In the genomic region with DNA sequence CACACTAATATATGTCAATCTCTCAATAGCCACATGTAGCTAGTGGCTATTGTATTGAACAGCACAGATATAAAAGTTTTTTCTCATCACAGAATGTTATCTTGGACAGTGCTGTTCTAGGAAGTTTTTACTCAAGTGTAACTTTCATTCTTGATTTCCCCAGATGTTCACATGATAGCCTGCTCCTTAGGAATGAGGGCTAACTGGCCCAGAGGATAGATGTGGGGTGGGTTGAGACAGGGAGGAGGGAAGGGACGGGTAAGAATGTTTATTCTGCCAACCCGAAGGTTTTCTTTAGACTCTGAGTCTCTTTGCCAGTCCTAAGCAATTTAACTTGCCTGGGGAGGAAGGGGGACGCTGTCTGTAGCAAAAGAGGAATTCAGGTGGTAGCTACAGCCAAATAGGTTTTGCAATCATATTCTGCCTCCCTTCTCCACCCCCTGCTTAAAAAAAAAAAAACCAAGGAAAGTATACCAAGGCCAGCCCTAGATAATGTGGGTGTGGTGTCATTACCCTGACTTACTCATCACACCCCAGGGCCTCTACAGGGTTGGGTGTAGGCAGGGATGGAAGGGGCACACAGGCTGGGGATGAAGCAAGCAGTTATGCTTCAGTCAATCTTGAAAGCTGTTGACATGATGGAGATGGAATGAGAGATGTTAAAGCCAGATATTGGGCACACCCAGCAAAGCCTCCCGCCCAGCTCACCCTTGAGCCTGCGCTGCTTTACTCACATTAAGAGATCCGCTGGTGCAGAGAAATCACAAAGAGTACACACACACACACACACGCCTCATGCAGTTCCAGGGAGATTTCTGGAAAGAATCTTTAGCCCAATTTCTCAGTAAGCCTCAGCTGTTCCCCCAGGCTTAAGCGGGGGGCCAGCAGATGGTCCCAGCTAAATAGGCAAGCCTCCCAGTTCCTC, we compare ENCODE assay signal across 8 cellular contexts. TPM values are rescaled to one million over a fixed set of nuclear protein-coding genes. Genes with fewer than 3 reads are reported as not detected.
DNase-seq lines count a peak whose midpoint lies in the region; ATAC-seq and TF ChIP-seq lines count a peak whose summit lies in the region.

No MANE protein-coding gene starts in this region.

- no peak overlapping the region for H3K4me3 Mint-ChIP-seq in naive thymus-derived CD4-positive, alpha-beta T cell

- H3K36me3 Mint-ChIP-seq in naive thymus-derived CD4-positive, alpha-beta T cell: no peaks in the 10 kb centered on the region

- DNase-seq in HCT116 (ENCODE audit: low read depth, low spot score) (peak; percentile 18), RKO (ENCODE audit: low spot score) (peak; percentile 2), fibroblast of peridontal ligament (ENCODE audit: extremely low read depth) (peak; percentile 87), sigmoid colon (no peak), T-helper 1 cell (no peak)
- DNase-seq in stimulated activated CD4-positive, alpha-beta T cell treated with anti-CD3 and anti-CD28 coated beads, Interleukin-4, amount 100 ng/mL, for 1 hour: no peak
- no peak for DNase-seq in naive thymus-derived CD4-positive, alpha-beta T cell

- H3K27ac Mint-ChIP-seq in naive thymus-derived CD4-positive, alpha-beta T cell: no peak overlapping the region

- CTCF ChIA-PET in HCT116 (lab: Charles Lee): no interaction called here
- CTCF ChIA-PET in naive thymus-derived CD4-positive, alpha-beta T cell (lab: Charles Lee): no interaction called here

- no peaks in the 10 kb centered on the region for H3K36me3 ChIP-seq in HCT116 (ENCODE audit: control insufficient read depth in 1 of 2, insufficient read depth in 2 of 2, low read length in 2 of 2)
- no peaks in the 10 kb centered on the region for H3K36me3 ChIP-seq in sigmoid colon
- H3K36me3 ChIP-seq in naive thymus-derived CD4-positive, alpha-beta T cell (ENCODE audit: control insufficient read depth in 2 of 3, insufficient read depth in 3 of 3, low read length in 3 of 3): no peaks in the 10 kb centered on the region

- no peak for TF ChIP-seq EP300 in sigmoid colon (IDR thresholded peaks at IDR 0.05)

- ATAC-seq in HCT116 (peak; percentile 90), HG03460 (IDR thresholded peaks at IDR 0.05; ENCODE audit: unreplicated experiment) (no peak)
- no peak for ATAC-seq in naive thymus-derived CD4-positive, alpha-beta T cell

- no peak for TF ChIP-seq CTCF in HCT116 (IDR thresholded peaks at IDR 0.05 in 2 of 3, conservative IDR thresholded peaks at IDR 0.05 in 1 of 3; ENCODE audit: borderline replicate concordance in 1 of 3, insufficient read depth in 1 of 3, low read depth in 2 of 3, low read length in 2 of 3)
- no peak for TF ChIP-seq CTCF in sigmoid colon (IDR thresholded peaks at IDR 0.05)

- POLR2A ChIA-PET in HCT116 (lab: Charles Lee): no interaction called here
- POLR2A ChIA-PET in naive thymus-derived CD4-positive, alpha-beta T cell (lab: Charles Lee): no interaction called here

- RAD21 ChIA-PET in HCT116 (lab: Charles Lee; ENCODE audit: low non-redundant PET in 1 of 2, low total read pairs in 2 of 2, uncharacterized antibody in 2 of 2, unreplicated experiment in 2 of 2): no interaction called here

- no peak overlapping the region for H2AFZ ChIP-seq in HCT116 (ENCODE audit: low read depth, low read length, poor library complexity, severe bottlenecking)

- H3K9me3 ChIP-seq in HCT116 (ENCODE audit: control insufficient read depth in 1 of 2, insufficient read depth in 1 of 2, low read depth in 1 of 2, low read length in 2 of 2) (no peaks in the 10 kb centered on the region), sigmoid colon (no peaks in the 10 kb centered on the region)
- H3K9me3 ChIP-seq in naive thymus-derived CD4-positive, alpha-beta T cell (ENCODE audit: control insufficient read depth in 2 of 3, low read length in 3 of 3): no peaks in the 10 kb centered on the region

- H3K4me2 ChIP-seq in HCT116 (ENCODE audit: low read length): peak overlapping the region; percentile 50

- no peak for TF ChIP-seq POLR2A in HCT116 (IDR thresholded peaks at IDR 0.05; ENCODE audit: borderline replicate concordance, extremely low read depth, insufficient read depth, insufficient read length)
- no peak for TF ChIP-seq POLR2A in sigmoid colon (IDR thresholded peaks at IDR 0.05)

- no peaks in the 10 kb centered on the region for H4K20me1 ChIP-seq in HCT116 (ENCODE audit: insufficient read depth)

- no peak overlapping the region for H3K27ac ChIP-seq in HCT116 (ENCODE audit: low read depth, low read length)
- peak overlapping the region; percentile 55 to 82 (median 69) for H3K27ac ChIP-seq in sigmoid colon
- no peak overlapping the region for H3K27ac ChIP-seq in naive thymus-derived CD4-positive, alpha-beta T cell (ENCODE audit: low read depth, low read length)

- H3K4me1 Mint-ChIP-seq in naive thymus-derived CD4-positive, alpha-beta T cell: peaks cover 3 to 6% (median 6%) of the 10 kb centered on the region in 7 donors

- 18 to 64% methylated on average over 8 of the region's 8 CpGs for WGBS in sigmoid colon, 2 donors

- H3K4me1 ChIP-seq in HCT116 (ENCODE audit: control insufficient read depth in 1 of 2, insufficient read depth in 2 of 2, low read length in 2 of 2): peaks cover 8 to 13% of the 10 kb centered on the region in 2 experiments
- H3K4me1 ChIP-seq in sigmoid colon: peaks cover 0 to 55% (median 46%) of the 10 kb centered on the region in 4 donors
- H3K4me1 ChIP-seq in naive thymus-derived CD4-positive, alpha-beta T cell (ENCODE audit: control insufficient read depth in 2 of 2, insufficient read depth in 2 of 2, low read length in 2 of 2): no peaks in the 10 kb centered on the region

- H3K27me3 Mint-ChIP-seq in naive thymus-derived CD4-positive, alpha-beta T cell: peaks cover 9 to 30% (median 23%) of the 10 kb centered on the region in 5 donors

- H3K9me3 Mint-ChIP-seq in naive thymus-derived CD4-positive, alpha-beta T cell: no peaks in the 10 kb centered on the region

- H3K4me3 ChIP-seq in HCT116 (replicated peaks in 1 of 2; ENCODE audit: low read depth in 1 of 2, low read length in 2 of 2) (no peak overlapping the region), sigmoid colon (no peak overlapping the region)
- H3K4me3 ChIP-seq in naive thymus-derived CD4-positive, alpha-beta T cell (ENCODE audit: low read length): no peak overlapping the region

- TF ChIP-seq RAD21 in HCT116 (IDR thresholded peaks at IDR 0.05; ENCODE audit: low read depth): no peak

- no peaks in the 10 kb centered on the region for H3K9me2 ChIP-seq in HCT116 (ENCODE audit: insufficient read depth)

- BruUV-seq in HCT116 (replicated peaks; lab: Mats Ljungman, UMichigan): no TSS peak

- H3K27me3 ChIP-seq in HCT116 (ENCODE audit: insufficient read depth, low read length) (0 out of 2 replicates have a peak, but pooled peaks cover 6% of the 10 kb centered on the region), sigmoid colon (no peaks in the 10 kb centered on the region)
- H3K27me3 ChIP-seq in naive thymus-derived CD4-positive, alpha-beta T cell (ENCODE audit: control insufficient read depth in 2 of 2, insufficient read depth in 2 of 2, low read length in 2 of 2): no peaks in the 10 kb centered on the region

- intact Hi-C loops in HCT116 (cut with micrococcal nuclease): loop anchor here (2.0 kb wide), 1 partner anchor 61 kb away; a partner anchor contains a TSS
- intact Hi-C loops in sigmoid colon (cut with DNase I): no loop called here
- intact Hi-C loops in naive thymus-derived CD4-positive, alpha-beta T cell (cut with micrococcal nuclease): no loop called here

- no peak overlapping the region for H3K9ac ChIP-seq in HCT116 (ENCODE audit: low read length)

- H3K79me2 ChIP-seq in HCT116 (ENCODE audit: insufficient read depth, low read length): no peaks in the 10 kb centered on the region

TF ChIP-seq in HCT116, 20 proteins besides CTCF, POLR2A, EP300 and RAD21:
- peak; percentile 70; the same call in 1 of the 2 replicates for TF ChIP-seq CEBPB (IDR thresholded peaks at IDR 0.05; ENCODE audit: low read depth)
- TF ChIP-seq POLR2AphosphoS5 (IDR thresholded peaks at IDR 0.05; ENCODE audit: low read depth, low read length): no peak

RNA-seq across cellular contexts. Expression of a gene that starts 59.9 kb away (rescaled TPM):
- total RNA-seq in HCT116 (2021; ENCODE audit: unreplicated experiment) (0.89 TPM), sigmoid colon (10 to 100 TPM in 2 of 4 donors, 1 to 10 TPM in 2; 5.1 to 16.1 (median 8.4) TPM)
- polyA plus RNA-seq in HCT116 (2012): 0.34 and 0.44 TPM in 2 replicates
- polyA plus RNA-seq in sigmoid colon: 10 to 100 TPM in 1 of 3 donors, 1 to 10 TPM in 2; 2.4 to 14.2 (median 4.9) TPM
- 1 to 10 TPM in 4 of 5 experiments, under 1 TPM in 1; 0.70 to 5.4 (median 1.4) TPM for total RNA-seq in naive thymus-derived CD4-positive, alpha-beta T cell
- not detected for polyA plus RNA-seq in naive thymus-derived CD4-positive, alpha-beta T cell

Comparison
In these comparisons a context has a peak if more than half of its experiments do, and no peak if none do; other contexts are left out.
1. DNase-seq: peak in HCT116 (single experiment), RKO (single experiment) and fibroblast of peridontal ligament (single experiment); none in sigmoid colon (single experiment), stimulated activated CD4-positive, alpha-beta T cell treated with anti-CD3 and anti-CD28 coated beads, Interleukin-4, amount 100 ng/mL, for 1 hour (single experiment), naive thymus-derived CD4-positive, alpha-beta T cell (0 of 9) and T-helper 1 cell (0 of 5).
2. H3K27ac ChIP-seq: peak in sigmoid colon (4 of 4); none in HCT116 (single experiment) and naive thymus-derived CD4-positive, alpha-beta T cell (single experiment).